1 cellular context compared by ENCODE assay signal in genomic region chr1:148424138-148425003, GRCh38.
A peak's percentile ranks its signal among the peaks of the same experiment; 100 is the strongest.
TF ChIP-seq lines count a peak whose summit lies in the region.
"Not testable (repeated sequence)": the region's sequence is repeated elsewhere in the genome, so short reads cannot be mapped to it uniquely, and the experiment has no call there.

No MANE protein-coding gene starts in this region.

TF ChIP-seq in HepG2, 621 proteins besides CTCF, POLR2A, EP300 and RAD21 (continued from another document):
- TF ChIP-seq ARID5B (CRISPR knock-in tag; IDR thresholded peaks at IDR 0.05) (peak; percentile 90), ZNF292 (CRISPR knock-in tag; IDR thresholded peaks at IDR 0.05; ENCODE audit: borderline replicate concordance, low read depth) (peak; percentile 56; the same call in 1 of the 2 replicates), UBTF (CRISPR knock-in tag; IDR thresholded peaks at IDR 0.05) (0 out of 2 replicates have a peak, but pooled peaks have one; percentile 28), HMGXB4 (CRISPR knock-in tag; IDR thresholded peaks at IDR 0.05; ENCODE audit: borderline replicate concordance in 1 of 2, low read depth in 1 of 2) (peak; percentile 37 to 48; a peak in 2 of 4 replicates), MAFK (conservative IDR thresholded peaks at IDR 0.05 in 1 of 2, IDR thresholded peaks at IDR 0.05 in 1 of 2; ENCODE audit: low read length in 2 of 2) (peak; percentile 53 to 62), CREM (IDR thresholded peaks at IDR 0.05) (peak; percentile 57; the same call in 1 of the 2 replicates), HNF4A (CRISPR knock-in tag; IDR thresholded peaks at IDR 0.05) (peak; percentile 93), IKZF5 (CRISPR knock-in tag; IDR thresholded peaks at IDR 0.05) (peak; percentile 88)
- TF ChIP-seq CREM (CRISPR knock-in tag; IDR thresholded peaks at IDR 0.05) = not testable (repeated sequence)
